Comparison of ENCODE assay signal across 8 cellular contexts in genomic region chr17:11644265-11645212, GRCh38. TPM values are rescaled to one million over a fixed set of nuclear protein-coding genes. Genes with fewer than 3 reads are reported as not detected.
DNase-seq lines count a peak whose midpoint lies in the region; ATAC-seq and TF ChIP-seq lines count a peak whose summit lies in the region.

No MANE protein-coding gene starts in this region.

- H3K9me3 ChIP-seq in subcutaneous abdominal adipose tissue (ENCODE audit: control insufficient read depth in 5 of 5, low read length in 5 of 5): no peaks in the 10 kb centered on the region

- no peak overlapping the region for H3K9ac ChIP-seq in subcutaneous abdominal adipose tissue (ENCODE audit: low read length in 5 of 5)

- H3K4me3 ChIP-seq in WI38 (ENCODE audit: low read depth, low read length) (no peak overlapping the region), epithelial cell of proximal tubule (ENCODE audit: low read depth, low read length) (no peak overlapping the region), subcutaneous abdominal adipose tissue (ENCODE audit: low read depth in 1 of 5, low read length in 5 of 5) (peak overlapping the region in 4 of 5 donors; percentile 3 to 43 (median 22))

- no peak overlapping the region for H3K27ac ChIP-seq in subcutaneous abdominal adipose tissue (ENCODE audit: low read depth, low read length)

- ATAC-seq in GM18511 (IDR thresholded peaks at IDR 0.05; ENCODE audit: unreplicated experiment) (peak; percentile 54), HG03354 (IDR thresholded peaks at IDR 0.05; ENCODE audit: poor library complexity, severe bottlenecking, unreplicated experiment) (no peak)

- H3K36me3 ChIP-seq in subcutaneous abdominal adipose tissue (ENCODE audit: control insufficient read depth in 5 of 5, insufficient read depth in 5 of 5, low read length in 5 of 5): no peaks in the 10 kb centered on the region

- TF ChIP-seq CTCF in WI38 (IDR thresholded peaks at IDR 0.05; ENCODE audit: low read depth, low read length) (peak; percentile 48), epithelial cell of proximal tubule (conservative IDR thresholded peaks at IDR 0.05; ENCODE audit: low read depth, low read length) (peak; percentile 91)

- DNase-seq in AG08395 (ENCODE audit: low spot score): peak; percentile 37
- peak; percentile 2 for DNase-seq in NCI-H2107 (lab: John Stamatoyannopoulos, UW)
- DNase-seq in epithelial cell of proximal tubule (ENCODE audit: low read depth): peak; percentile 35
- DNase-seq in mucosa of gallbladder (ENCODE audit: low spot score): peak; percentile 78

- H3K27me3 ChIP-seq in subcutaneous abdominal adipose tissue (ENCODE audit: control insufficient read depth in 5 of 5, insufficient read depth in 4 of 5, low read length in 5 of 5): no peaks in the 10 kb centered on the region

- H3K4me1 ChIP-seq in subcutaneous abdominal adipose tissue (ENCODE audit: control insufficient read depth in 5 of 5, insufficient read depth in 5 of 5, low read length in 5 of 5): peaks cover 2 to 26% (median 18%) of the 10 kb centered on the region in 5 donors

RNA-seq across cellular contexts. Expression of gene DNAH9, which starts 46.3 kb away (rescaled TPM):
- 0.07 TPM in 1 of 2 replicates, not detected in the other for total RNA-seq in epithelial cell of proximal tubule
- 1.5 TPM for total RNA-seq in mucosa of gallbladder

Comparison
In these comparisons a context has a peak if more than half of its experiments do, and no peak if none do; other contexts are left out.
1. DNase-seq: peak in every context shown above with its lines; median percentile 78 in mucosa of gallbladder; 37 in AG08395; 35 in epithelial cell of proximal tubule; 2 in NCI-H2107.
2. H3K4me3 ChIP-seq: peak in subcutaneous abdominal adipose tissue (4 of 5); none in WI38 (single experiment) and epithelial cell of proximal tubule (single experiment).